Comparison of ENCODE assay signal across 2 cellular contexts in genomic region chr16:48062681-48063080, GRCh38.
TF ChIP-seq lines count a peak whose summit lies in the region.

No MANE protein-coding gene starts in this region.

TF ChIP-seq in SK-N-SH, 30 proteins besides CTCF, POLR2A, EP300 and RAD21 (continued from another document):
- no peak for TF ChIP-seq EZH2phosphoT487 (IDR thresholded peaks at IDR 0.05; ENCODE audit: borderline replicate concordance, low read depth)
- TF ChIP-seq MEF2A (IDR thresholded peaks at IDR 0.05; ENCODE audit: borderline replicate concordance, low read depth) = no peak
- peak; percentile 92 for TF ChIP-seq GATA2 (CRISPR knock-in tag; IDR thresholded peaks at IDR 0.05)

TF ChIP-seq in SK-N-SH treated with all-trans-retinoic acid at 6 μM for 48 hours, 23 proteins besides CTCF, POLR2A, EP300 and RAD21 (continued from another document):
- peak; percentile 62; the same call in 1 of the 2 replicates for TF ChIP-seq TSHZ2 (CRISPR knock-in tag; IDR thresholded peaks at IDR 0.05)
- TF ChIP-seq ESRRG (CRISPR knock-in tag; IDR thresholded peaks at IDR 0.05) = no peak
- no peak for TF ChIP-seq CSDC2 (CRISPR knock-in tag; IDR thresholded peaks at IDR 0.05)
